In the genomic region with DNA sequence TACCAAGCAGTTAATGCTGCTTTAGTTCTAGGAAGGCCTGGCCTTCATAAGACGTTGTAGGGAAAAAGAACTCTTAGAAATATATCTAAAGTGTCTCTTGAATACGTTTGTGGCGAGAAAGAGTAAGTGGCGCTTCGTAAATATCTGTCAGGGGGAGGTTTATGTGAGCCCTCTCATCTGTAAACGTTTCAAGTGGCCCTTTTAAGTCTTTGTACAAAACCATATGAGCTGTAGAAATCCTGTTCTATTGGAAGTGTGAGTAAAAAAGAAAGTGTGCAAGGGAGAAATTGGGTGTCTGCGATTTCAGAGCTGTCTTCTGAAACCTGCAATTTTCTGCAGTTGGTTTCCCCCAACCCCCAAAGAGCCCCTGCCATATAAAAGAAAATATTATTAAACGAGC, we compare ENCODE assay signal across 12 cellular contexts. TPM values are rescaled to one million over a fixed set of nuclear protein-coding genes. Genes with fewer than 3 reads are reported as not detected.
DNase-seq lines count a peak whose midpoint lies in the region; ATAC-seq and TF ChIP-seq lines count a peak whose summit lies in the region.
"Had no signal": no experiment of that assay in that cellular context is flagged by ENCODE, and none has a peak within 500 bp of the region (broad histone marks: within the 10 kb centered on the region; RNA-seq: fewer than 3 reads in every experiment).

No MANE protein-coding gene starts in this region.

- H2BK5ac ChIP-seq in mesenchymal stem cell (ENCODE audit: low read depth, low read length, poor library complexity, severe bottlenecking), result no peak overlapping the region

- WGBS in mesenchymal stem cell, result 30% methylated on average over 6 of the region's 8 CpGs
- WGBS in aorta, 2 donors, result 26 to 41% methylated on average over 8 of the region's 8 CpGs

- intact Hi-C loops in aorta (cut with DNase I), result loop anchor here in 1 of 2 donors (10.0 kb wide), 1 partner anchor 161 kb away; a partner anchor contains a TSS

- H3K4me3 ChIP-seq in mesenchymal stem cell (ENCODE audit: insufficient read depth in 1 of 2, low read depth in 1 of 2, low read length in 2 of 2) (no peak overlapping the region), aorta (ENCODE audit: low read length in 2 of 2) (peak overlapping the region; percentile 35 to 91)

- peak overlapping the region; percentile 92 to 93 (median 92) for H3K4me3 Mint-ChIP-seq in brain
- H3K4me3 Mint-ChIP-seq: memory B cell had no signal

- H4K8ac ChIP-seq in mesenchymal stem cell (ENCODE audit: low read length), result no peak overlapping the region

- peaks cover 5 to 23% of the 10 kb centered on the region in 2 experiments for H3K27me3 ChIP-seq in mesenchymal stem cell (ENCODE audit: control insufficient read depth in 1 of 2, insufficient read depth in 1 of 2, low read length in 2 of 2)
- H3K27me3 ChIP-seq in aorta (ENCODE audit: control insufficient read depth in 1 of 2, insufficient read depth in 2 of 2, low read length in 1 of 2), result no peaks in the 10 kb centered on the region

- no peak for TF ChIP-seq CTCF in brain (conservative IDR thresholded peaks at IDR 0.05)

- no peak overlapping the region for H3K4me2 ChIP-seq in mesenchymal stem cell (ENCODE audit: low read length, poor library complexity, severe bottlenecking)

- peak; percentile 12 for DNase-seq in NCI-H510A treated with DMSO at 0.1 percent for 48 hours (lab: John Stamatoyannopoulos, UW)
- DNase-seq in NCI-H510A (lab: John Stamatoyannopoulos, UW), result no peak
- DNase-seq in mesenchymal stem cell, result no peak
- DNase-seq in aorta, result no peak
- DNase-seq in iPS-NIHi11 (ENCODE audit: low spot score), result no peak
- DNase-seq: activated CD4-positive, alpha-beta memory T cell treated with anti-CD3 and anti-CD28 coated beads for 36 hours; activated naive CD4-positive, alpha-beta T cell had no signal

- H2BK15ac ChIP-seq in mesenchymal stem cell (ENCODE audit: low read depth, poor library complexity, severe bottlenecking), result no peak overlapping the region

- no peak overlapping the region for H3K23ac ChIP-seq in mesenchymal stem cell (ENCODE audit: low read length in 2 of 2)

- no peak overlapping the region for H3K27ac ChIP-seq in mesenchymal stem cell (ENCODE audit: low read length, poor library complexity, severe bottlenecking)
- H3K27ac ChIP-seq in aorta (ENCODE audit: low read depth in 1 of 2, low read length in 2 of 2), result no peak overlapping the region

- H2BK120ac ChIP-seq in mesenchymal stem cell (ENCODE audit: low read depth, low read length), result no peak overlapping the region

- no peak overlapping the region for H2AK5ac ChIP-seq in mesenchymal stem cell (ENCODE audit: low read length, severe bottlenecking)

- H3K36me3 ChIP-seq in mesenchymal stem cell (ENCODE audit: control insufficient read depth in 1 of 2, insufficient read depth in 2 of 2, low read depth in 1 of 2, low read length in 2 of 2) (no peaks in the 10 kb centered on the region), aorta (ENCODE audit: control insufficient read depth in 1 of 2, insufficient read depth in 2 of 2, low read length in 1 of 2) (no peaks in the 10 kb centered on the region)

- H3K36me3 Mint-ChIP-seq in brain, result no peaks in the 10 kb centered on the region
- H3K36me3 Mint-ChIP-seq: activated CD4-positive, alpha-beta memory T cell treated with anti-CD3 and anti-CD28 coated beads for 36 hours; memory B cell had no signal

- no peak overlapping the region for H2AFZ ChIP-seq in mesenchymal stem cell (ENCODE audit: low read depth, low read length)

- H3K4me1 Mint-ChIP-seq in brain, result peaks cover 45% of the 10 kb centered on the region
- H3K4me1 Mint-ChIP-seq: memory B cell had no signal

- ATAC-seq in aorta (ENCODE audit: low FRiP score) (no peak), HG03378 (IDR thresholded peaks at IDR 0.05; ENCODE audit: unreplicated experiment) (no peak), GM18858 (IDR thresholded peaks at IDR 0.05; ENCODE audit: unreplicated experiment) (no peak)

- H3K4me1 ChIP-seq in mesenchymal stem cell (ENCODE audit: control insufficient read depth, insufficient read depth, low read depth, low read length), result peaks cover 10% of the 10 kb centered on the region
- H3K4me1 ChIP-seq in aorta (ENCODE audit: control insufficient read depth in 1 of 2, insufficient read depth in 2 of 2, low read length in 2 of 2), result no peaks in the 10 kb centered on the region

- H3K14ac ChIP-seq in mesenchymal stem cell (ENCODE audit: low read length in 2 of 2), result no peak overlapping the region

- no peak overlapping the region for H3K18ac ChIP-seq in mesenchymal stem cell (ENCODE audit: low read depth in 1 of 2, low read length in 2 of 2)

- H3K9ac ChIP-seq in mesenchymal stem cell (ENCODE audit: low read length), result peak overlapping the region; percentile 82

- no peak overlapping the region for H2BK12ac ChIP-seq in mesenchymal stem cell (ENCODE audit: low read length in 2 of 2)

- no peaks in the 10 kb centered on the region for H3K9me3 Mint-ChIP-seq in brain
- H3K9me3 Mint-ChIP-seq: activated CD4-positive, alpha-beta memory T cell treated with anti-CD3 and anti-CD28 coated beads for 36 hours; memory B cell had no signal

- peaks cover 17% of the 10 kb centered on the region for H3K27me3 Mint-ChIP-seq in brain

- no peaks in the 10 kb centered on the region for H3K79me1 ChIP-seq in mesenchymal stem cell (replicated peaks; ENCODE audit: low read length, poor library complexity, severe bottlenecking)

- peak overlapping the region; percentile 93 to 99 (median 96) for H3K27ac Mint-ChIP-seq in brain
- H3K27ac Mint-ChIP-seq: activated CD4-positive, alpha-beta memory T cell treated with anti-CD3 and anti-CD28 coated beads for 36 hours; memory B cell had no signal

- H4K91ac ChIP-seq in mesenchymal stem cell (ENCODE audit: low read length), result no peak overlapping the region

- H3K9me3 ChIP-seq in mesenchymal stem cell (ENCODE audit: control insufficient read depth, low read length) (no peaks in the 10 kb centered on the region), aorta (ENCODE audit: control insufficient read depth, low read length) (no peaks in the 10 kb centered on the region)

- no peak overlapping the region for H3K4ac ChIP-seq in mesenchymal stem cell (ENCODE audit: low read depth in 1 of 2, low read length in 2 of 2)

RNA-seq across cellular contexts. Expression of a gene that starts 8.6 kb away (rescaled TPM):
- polyA plus RNA-seq in brain (ENCODE audit: insufficient read depth, low read depth, low replicate concordance) (0.78 TPM), aorta (10 to 100 TPM in 1 of 2 donors, 1 to 10 TPM in 1; 2.8 to 10.9 TPM)
- polyA plus RNA-seq in mesenchymal stem cell (2013, experiment 1 of 2), result 1.8 TPM
- 1.5 TPM for polyA plus RNA-seq in mesenchymal stem cell (2013, experiment 2 of 2)
- 10 to 100 TPM; 12.1 to 13.6 TPM for total RNA-seq in aorta
- total RNA-seq: T-helper 1 cell treated with Interleukin-12 subunit alpha and Interleukin-12 subunit beta and Interleukin-4 antibody, amounts not matched to agents 30 ng/mL and 1 ng/mL, for 36 hours had no signal

Comparison
In these comparisons a context has a peak if more than half of its experiments do, and no peak if none do; other contexts are left out.
1. H3K4me3 ChIP-seq: peak in aorta (2 of 2); none in mesenchymal stem cell (0 of 2).